Comparison of ENCODE assay signal across 8 cellular contexts in the genomic region with DNA sequence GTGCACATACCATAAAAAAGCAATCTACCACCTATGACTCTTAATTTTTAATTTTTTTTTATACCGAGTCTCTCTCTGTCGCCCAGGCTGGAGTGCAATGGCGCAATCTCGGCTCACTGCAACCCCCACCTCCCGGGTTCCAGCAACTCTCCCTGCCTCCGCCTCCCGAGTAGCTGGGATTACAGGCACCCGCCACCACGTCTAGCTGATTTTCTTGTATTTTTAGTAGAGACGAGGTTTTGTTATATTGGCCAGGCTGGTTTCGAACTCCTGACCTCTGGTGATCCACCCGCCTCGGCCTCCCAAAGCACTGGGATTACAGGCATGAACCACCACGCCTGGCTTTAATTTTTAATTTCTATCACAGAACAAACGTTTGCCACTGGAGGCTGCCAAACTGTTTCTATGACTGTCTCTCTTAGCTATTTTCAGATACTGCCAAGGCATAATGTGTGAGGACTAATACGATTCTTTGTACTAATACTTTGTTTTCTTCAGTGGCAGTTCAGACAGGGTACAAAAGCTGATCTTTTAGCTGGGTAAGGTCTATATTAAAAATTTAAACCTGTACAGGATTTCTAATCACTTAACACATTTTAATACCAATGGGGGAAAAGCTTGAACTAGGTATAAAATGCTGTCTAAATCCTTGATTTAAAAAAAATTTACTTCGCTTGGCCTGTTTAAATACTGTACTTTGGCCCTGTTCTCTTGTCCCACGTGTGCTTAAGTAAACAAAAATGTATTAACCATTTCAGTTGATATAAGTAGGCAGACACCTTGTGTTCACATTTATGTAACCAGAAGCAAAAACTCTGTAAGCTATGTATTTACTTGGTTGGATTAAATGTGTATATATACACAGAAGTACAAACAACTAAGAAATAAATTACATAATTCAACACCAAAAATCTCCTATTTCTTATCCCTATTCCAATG. TPM values are rescaled to one million over a fixed set of nuclear protein-coding genes. Genes with fewer than 3 reads are reported as not detected.
A peak's percentile ranks its signal among the peaks of the same experiment; 100 is the strongest.
DNase-seq lines count a peak whose midpoint lies in the region; ATAC-seq and TF ChIP-seq lines count a peak whose summit lies in the region.

No MANE protein-coding gene starts in this region.

- POLR2A ChIA-PET in activated CD4-positive, alpha-beta T cell treated with anti-CD3 and anti-CD28 coated beads for 36 hours (lab: Charles Lee), result no interaction called here

- ATAC-seq in activated CD4-positive, alpha-beta T cell treated with anti-CD3 and anti-CD28 coated beads for 36 hours, result no peak
- ATAC-seq in HG03520 (IDR thresholded peaks at IDR 0.05; ENCODE audit: unreplicated experiment), result no peak

- H3K36me3 ChIP-seq in right atrium auricular region, result no peaks in the 10 kb centered on the region
- H3K36me3 ChIP-seq in stomach smooth muscle (ENCODE audit: control insufficient read depth in 2 of 2, insufficient read depth in 2 of 2, low read length in 2 of 2), result no peaks in the 10 kb centered on the region

- CTCF ChIA-PET in activated CD4-positive, alpha-beta T cell treated with anti-CD3 and anti-CD28 coated beads for 36 hours (lab: Charles Lee), result interaction anchor here (0.5 to 1.1 kb wide), 2 partner anchors 320 to 525 kb away, joined by 3 to 4 read pairs; no protein-coding TSS in a partner anchor

- peaks cover 46% of the 10 kb centered on the region for H3K4me1 Mint-ChIP-seq in activated CD4-positive, alpha-beta T cell treated with anti-CD3 and anti-CD28 coated beads for 36 hours

- peak overlapping the region in 1 of 2 donors; percentile 66 for H3K9ac ChIP-seq in stomach smooth muscle (ENCODE audit: low read length in 2 of 2)

- DNase-seq in activated CD4-positive, alpha-beta T cell treated with anti-CD3 and anti-CD28 coated beads for 36 hours, result no peak
- no peak for DNase-seq in activated CD4-positive, alpha-beta T cell treated with anti-CD3 and anti-CD28 coated beads, Interleukin-2, amount 50 U/mL, for 1 hour
- DNase-seq in right atrium auricular region (ENCODE audit: low spot score), result no peak
- no peak for DNase-seq in NCI-H226
- no peak for DNase-seq in NCI-H2081 treated with DMSO at 0.1 percent for 48 hours (lab: John Stamatoyannopoulos, UW)

- no peaks in the 10 kb centered on the region for H3K9me3 Mint-ChIP-seq in activated CD4-positive, alpha-beta T cell treated with anti-CD3 and anti-CD28 coated beads for 36 hours (ENCODE audit: low read depth)

- H3K27ac ChIP-seq in VCaP, result peak overlapping the region; percentile 97
- peak overlapping the region; percentile 97 for H3K27ac ChIP-seq in right atrium auricular region
- H3K27ac ChIP-seq in stomach smooth muscle (ENCODE audit: low read length), result no peak overlapping the region

- H3K9me3 ChIP-seq in right atrium auricular region (no peaks in the 10 kb centered on the region), stomach smooth muscle (ENCODE audit: control insufficient read depth in 2 of 2, low read length in 2 of 2) (no peaks in the 10 kb centered on the region)

- H3K27me3 Mint-ChIP-seq in activated CD4-positive, alpha-beta T cell treated with anti-CD3 and anti-CD28 coated beads for 36 hours, result no peaks in the 10 kb centered on the region

- intact Hi-C loops in activated CD4-positive, alpha-beta T cell treated with anti-CD3 and anti-CD28 coated beads for 36 hours (cut with DNase I, micrococcal nuclease), result loop anchor here (2.0 to 5.0 kb wide), 5 partner anchors 93 to 577 kb away; a partner anchor contains a TSS

- TF ChIP-seq CTCF in VCaP (conservative IDR thresholded peaks at IDR 0.05), result no peak
- TF ChIP-seq CTCF in right atrium auricular region (IDR thresholded peaks at IDR 0.05), result no peak

- peak overlapping the region; percentile 79 for H3K4me3 Mint-ChIP-seq in activated CD4-positive, alpha-beta T cell treated with anti-CD3 and anti-CD28 coated beads for 36 hours

- H3K4me3 ChIP-seq in right atrium auricular region, result peak overlapping the region; percentile 92 to 96
- peak overlapping the region; percentile 31 to 69 for H3K4me3 ChIP-seq in stomach smooth muscle (ENCODE audit: low read length in 2 of 2)

- no peak overlapping the region for H3K27ac Mint-ChIP-seq in activated CD4-positive, alpha-beta T cell treated with anti-CD3 and anti-CD28 coated beads for 36 hours

- no peaks in the 10 kb centered on the region for H3K27me3 ChIP-seq in right atrium auricular region
- H3K27me3 ChIP-seq in stomach smooth muscle (ENCODE audit: control insufficient read depth in 1 of 2, insufficient read depth in 2 of 2, low read length in 2 of 2), result no peaks in the 10 kb centered on the region

- peaks cover 0 to 29% of the 10 kb centered on the region in 2 donors for H3K4me1 ChIP-seq in right atrium auricular region
- H3K4me1 ChIP-seq in stomach smooth muscle (ENCODE audit: control insufficient read depth, insufficient read depth, low read length), result no peaks in the 10 kb centered on the region

- peaks cover 37% of the 10 kb centered on the region for H3K36me3 Mint-ChIP-seq in activated CD4-positive, alpha-beta T cell treated with anti-CD3 and anti-CD28 coated beads for 36 hours (ENCODE audit: low read depth)

RNA-seq across cellular contexts. Expression of a gene that starts 2.3 kb away (rescaled TPM):
- total RNA-seq in activated CD4-positive, alpha-beta T cell treated with anti-CD3 and anti-CD28 coated beads for 36 hours, result 10 to 100 TPM; 38.5 to 48.1 TPM
- total RNA-seq in right atrium auricular region, result 10 to 100 TPM; 21.2 to 36.3 TPM
